8 cellular contexts compared by ENCODE assay signal in the genomic region with DNA sequence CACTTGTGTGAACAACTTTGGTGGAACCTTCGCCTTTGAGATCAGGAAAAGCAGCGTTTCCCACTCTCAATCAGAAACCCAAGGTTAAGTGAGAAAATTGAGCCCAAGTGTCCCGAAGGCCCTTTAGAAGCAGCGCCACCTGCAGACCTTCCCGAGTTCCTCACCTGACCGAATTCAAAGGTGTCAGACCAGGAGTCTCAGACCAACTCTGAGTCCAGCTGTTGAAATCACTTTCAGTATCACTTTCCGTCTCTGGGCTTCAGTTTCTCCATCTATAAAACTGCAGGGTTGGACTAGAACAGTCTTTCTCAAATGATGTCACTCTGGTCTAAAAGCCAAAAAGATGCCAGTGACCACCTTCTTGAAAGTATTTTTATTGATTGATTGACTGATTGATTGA. TPM values are rescaled to one million over a fixed set of nuclear protein-coding genes. Genes with fewer than 3 reads are reported as not detected.
DNase-seq lines count a peak whose midpoint lies in the region; ATAC-seq, FAIRE-seq and TF ChIP-seq lines count a peak whose summit lies in the region.

No MANE protein-coding gene starts in this region.

- H4K8ac ChIP-seq in mesenchymal stem cell (ENCODE audit: low read length), result no peak overlapping the region

- no peak overlapping the region for H2BK15ac ChIP-seq in mesenchymal stem cell (ENCODE audit: low read depth, poor library complexity, severe bottlenecking)

- H3K4me2 ChIP-seq in mesenchymal stem cell (ENCODE audit: low read length, poor library complexity, severe bottlenecking), result no peak overlapping the region

- no peak overlapping the region for H3K18ac ChIP-seq in mesenchymal stem cell (ENCODE audit: low read depth in 1 of 2, low read length in 2 of 2)

- no peak for TF ChIP-seq POLR2A in H54 (IDR thresholded peaks at IDR 0.05; ENCODE audit: low read depth, low read length)

- H2BK12ac ChIP-seq in mesenchymal stem cell (ENCODE audit: low read length in 2 of 2), result no peak overlapping the region

- H3K23ac ChIP-seq in mesenchymal stem cell (ENCODE audit: low read length in 2 of 2), result no peak overlapping the region

- H3K27me3 ChIP-seq in mesenchymal stem cell (ENCODE audit: control insufficient read depth in 1 of 2, insufficient read depth in 1 of 2, low read length in 2 of 2), result peaks cover 11 to 14% of the 10 kb centered on the region in 2 experiments

- TF ChIP-seq CTCF in GM12865 (IDR thresholded peaks at IDR 0.05; ENCODE audit: insufficient read depth, low read depth, low read length, missing control alignments), result peak; percentile 78

- H3K4ac ChIP-seq in mesenchymal stem cell (ENCODE audit: low read depth in 1 of 2, low read length in 2 of 2), result no peak overlapping the region

- H3K14ac ChIP-seq in mesenchymal stem cell (ENCODE audit: low read length in 2 of 2), result no peak overlapping the region

- H2AFZ ChIP-seq in mesenchymal stem cell (ENCODE audit: low read depth, low read length), result no peak overlapping the region

- FAIRE-seq in frontal cortex (lab: Jason Lieb, UNC) (no peak), H54 (lab: Jason Lieb, UNC) (no peak)

- no peak overlapping the region for H3K4me3 ChIP-seq in GM12865 (ENCODE audit: low read depth, low read length)
- H3K4me3 ChIP-seq in mesenchymal stem cell (ENCODE audit: insufficient read depth in 1 of 2, low read depth in 1 of 2, low read length in 2 of 2), result no peak overlapping the region

- ATAC-seq in GM19455 (IDR thresholded peaks at IDR 0.05; ENCODE audit: unreplicated experiment) (peak; percentile 72), HG03196 (IDR thresholded peaks at IDR 0.05; ENCODE audit: unreplicated experiment) (peak; percentile 82)

- H3K9ac ChIP-seq in mesenchymal stem cell (ENCODE audit: low read length), result no peak overlapping the region

- H2BK120ac ChIP-seq in mesenchymal stem cell (ENCODE audit: low read depth, low read length), result no peak overlapping the region

- H3K9me3 ChIP-seq in mesenchymal stem cell (ENCODE audit: control insufficient read depth, low read length), result no peaks in the 10 kb centered on the region

- no peak overlapping the region for H2BK5ac ChIP-seq in mesenchymal stem cell (ENCODE audit: low read depth, low read length, poor library complexity, severe bottlenecking)

- WGBS in mesenchymal stem cell, result 35% methylated on average over 7 of the region's 7 CpGs

- H3K36me3 ChIP-seq in mesenchymal stem cell (ENCODE audit: control insufficient read depth in 1 of 2, insufficient read depth in 2 of 2, low read depth in 1 of 2, low read length in 2 of 2), result no peaks in the 10 kb centered on the region

- DNase-seq in GM12865 (ENCODE audit: low read depth) (peak; percentile 95), mesenchymal stem cell (peak; percentile 7), frontal cortex (ENCODE audit: low spot score in 2 of 2) (no peak), GDM1 (lab: John Stamatoyannopoulos, UW) (no peak), H54 (ENCODE audit: insufficient read length, low spot score) (no peak)
- peak; percentile 15 for DNase-seq in activated CD4-positive, alpha-beta T cell treated with anti-CD3 and anti-CD28 coated beads, Interleukin-2, amount 50 U/mL, for 1 hour

- H3K27ac ChIP-seq in mesenchymal stem cell (ENCODE audit: low read length, poor library complexity, severe bottlenecking), result no peak overlapping the region

- H3K4me1 ChIP-seq in mesenchymal stem cell (ENCODE audit: control insufficient read depth, insufficient read depth, low read depth, low read length), result no peaks in the 10 kb centered on the region

- no peak overlapping the region for H2AK5ac ChIP-seq in mesenchymal stem cell (ENCODE audit: low read length, severe bottlenecking)

- H3K79me1 ChIP-seq in mesenchymal stem cell (replicated peaks; ENCODE audit: low read length, poor library complexity, severe bottlenecking), result no peaks in the 10 kb centered on the region

- no peak overlapping the region for H4K91ac ChIP-seq in mesenchymal stem cell (ENCODE audit: low read length)

RNA-seq across cellular contexts. Expression of a gene that starts 31.7 kb away (rescaled TPM):
- 93.4 TPM for polyA plus RNA-seq in mesenchymal stem cell (2013, experiment 1 of 2)
- polyA plus RNA-seq in mesenchymal stem cell (2013, experiment 2 of 2), result 94.1 TPM
- total RNA-seq in frontal cortex, result 48.1 TPM

Comparison
In these comparisons a context has a peak if more than half of its experiments do, and no peak if none do; other contexts are left out.
1. DNase-seq: peak in GM12865 (single experiment), activated CD4-positive, alpha-beta T cell treated with anti-CD3 and anti-CD28 coated beads, Interleukin-2, amount 50 U/mL, for 1 hour (single experiment) and mesenchymal stem cell (single experiment); none in frontal cortex (0 of 2), GDM1 (single experiment) and H54 (single experiment).